10 cellular contexts compared by ENCODE assay signal in the genomic region with DNA sequence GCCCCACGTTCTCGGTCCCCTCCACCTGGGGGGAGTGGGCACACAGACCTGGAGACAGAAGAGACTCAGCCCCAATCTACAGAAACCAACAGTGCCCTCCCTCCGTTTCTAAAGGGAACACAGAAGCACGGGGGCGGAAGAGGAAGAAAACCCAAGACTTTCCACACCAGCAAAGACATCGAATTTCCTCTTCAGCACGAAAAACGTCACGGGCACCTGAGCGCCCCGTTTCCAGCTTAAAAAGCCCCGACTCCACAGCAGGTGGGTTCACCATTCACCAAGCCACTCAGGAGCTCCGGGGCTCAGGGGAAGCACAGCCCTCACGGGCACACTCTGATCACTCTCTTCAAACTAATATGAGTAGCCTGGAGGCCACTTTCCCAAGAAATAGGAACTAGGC. TPM values are rescaled to one million over a fixed set of nuclear protein-coding genes. Genes with fewer than 3 reads are reported as not detected.
DNase-seq lines count a peak whose midpoint lies in the region; FAIRE-seq and TF ChIP-seq lines count a peak whose summit lies in the region.
"Had no signal": no experiment of that assay in that cellular context is flagged by ENCODE, and none has a peak within 500 bp of the region (broad histone marks: within the 10 kb centered on the region; RNA-seq: fewer than 3 reads in every experiment).

No MANE protein-coding gene starts in this region.

- no peaks in the 10 kb centered on the region for H3K9me3 Mint-ChIP-seq in activated naive CD8-positive, alpha-beta T cell treated with anti-CD3 and anti-CD28 coated beads for 36 hours

- CTCF ChIA-PET in A673 (lab: Charles Lee): no interaction called here

- peaks cover 14% of the 10 kb centered on the region for H3K4me1 Mint-ChIP-seq in activated naive CD8-positive, alpha-beta T cell treated with anti-CD3 and anti-CD28 coated beads for 36 hours

- no peak for FAIRE-seq in D721Med (lab: Jason Lieb, UNC)
- FAIRE-seq: H1 had no signal

- intact Hi-C loops in A673 (cut with micrococcal nuclease; ENCODE audit: unreplicated experiment): no loop called here

- peak overlapping the region; percentile 86 for H3K27ac Mint-ChIP-seq in activated naive CD8-positive, alpha-beta T cell treated with anti-CD3 and anti-CD28 coated beads for 36 hours

- H3K27me3 Mint-ChIP-seq in activated naive CD8-positive, alpha-beta T cell treated with anti-CD3 and anti-CD28 coated beads for 36 hours: no peaks in the 10 kb centered on the region

- H3K9me3 ChIP-seq in A673 (ENCODE audit: low read depth, low read length, poor library complexity, severe bottlenecking) (no peaks in the 10 kb centered on the region), right atrium auricular region (no peaks in the 10 kb centered on the region)

- peaks cover 9% of the 10 kb centered on the region for H3K36me3 Mint-ChIP-seq in activated naive CD8-positive, alpha-beta T cell treated with anti-CD3 and anti-CD28 coated beads for 36 hours

- H3K36me3 ChIP-seq in A673 (ENCODE audit: insufficient read depth, low read length, poor library complexity, severe bottlenecking): no peaks in the 10 kb centered on the region
- peaks cover 24% of the 10 kb centered on the region for H3K36me3 ChIP-seq in right atrium auricular region

- TF ChIP-seq CTCF in A673 (conservative IDR thresholded peaks at IDR 0.05; ENCODE audit: low read depth, low read length): no peak
- TF ChIP-seq CTCF in D721Med (IDR thresholded peaks at IDR 0.05; ENCODE audit: insufficient read depth, missing control alignments): no peak
- no peak for TF ChIP-seq CTCF in right atrium auricular region (IDR thresholded peaks at IDR 0.05)

- H3K27me3 ChIP-seq in A673 (replicated peaks; ENCODE audit: insufficient read depth, low read depth, low read length, poor library complexity) (no peaks in the 10 kb centered on the region), right atrium auricular region (no peaks in the 10 kb centered on the region)

- POLR2A ChIA-PET in A673 (lab: Charles Lee; ENCODE audit: low non-redundant PET): interaction anchor here (0.6 kb wide), 1 partner anchor 150 kb away, joined by 3 read pairs; no protein-coding TSS in a partner anchor

- H3K27ac ChIP-seq in skin epidermis (peak overlapping the region in 13 of 21 experiments; percentile 12 to 82 (median 41)), A673 (ENCODE audit: low read depth, low read length, poor library complexity, severe bottlenecking) (no peak overlapping the region), right atrium auricular region (no peak overlapping the region)

- DNase-seq in activated T-cell treated with anti-CD3 and anti-CD28 coated beads for 1 hour (ENCODE audit: low read depth) (peak; percentile 32), MV-4-11 (lab: John Stamatoyannopoulos, UW) (peak; percentile 61), A673 (ENCODE audit: low spot score) (no peak), D721Med (ENCODE audit: insufficient read length, low spot score) (no peak), right atrium auricular region (ENCODE audit: low spot score) (no peak)
- no peak for DNase-seq in activated T-cell treated with anti-CD3 and anti-CD28 coated beads, Interleukin-2, amount 50 U/mL, for 48 hours
- DNase-seq in activated naive CD8-positive, alpha-beta T cell treated with anti-CD3 and anti-CD28 coated beads for 36 hours: peak; percentile 14
- DNase-seq: activated effector memory CD4-positive, alpha-beta T cell treated with Interleukin-2 at 50 U/mL for 16 hours had no signal

- BruUV-seq in A673 (replicated peaks; lab: Mats Ljungman, UMichigan): no TSS peak

- H3K4me3 ChIP-seq in skin epidermis (no peak overlapping the region), A673 (ENCODE audit: low read depth, low read length, poor library complexity, severe bottlenecking) (no peak overlapping the region), right atrium auricular region (no peak overlapping the region)

- peak overlapping the region; percentile 45 for H3K4me3 Mint-ChIP-seq in activated naive CD8-positive, alpha-beta T cell treated with anti-CD3 and anti-CD28 coated beads for 36 hours

- no peaks in the 10 kb centered on the region for H3K4me1 ChIP-seq in A673 (ENCODE audit: insufficient read depth, low read length, poor library complexity, severe bottlenecking)
- H3K4me1 ChIP-seq in right atrium auricular region: no peaks in the 10 kb centered on the region

RNA-seq across cellular contexts. Expression of gene NUDT1, which starts 19.6 kb away (rescaled TPM):
- total RNA-seq in activated naive CD8-positive, alpha-beta T cell treated with anti-CD3 and anti-CD28 coated beads for 36 hours: 10 to 100 TPM; 93.5 to 97.0 TPM
- 115 and 117 TPM in 2 replicates for total RNA-seq in A673 (2021)
- total RNA-seq in right atrium auricular region: 10 to 100 TPM; 12.2 to 14.2 TPM

RNA-seq across cellular contexts. Expression of gene MRM2, which starts 19.6 kb away (rescaled TPM):
- 10 to 100 TPM; 48.4 to 52.9 TPM for total RNA-seq in activated naive CD8-positive, alpha-beta T cell treated with anti-CD3 and anti-CD28 coated beads for 36 hours
- total RNA-seq in A673 (2021) (50.4 and 51.3 TPM in 2 replicates), right atrium auricular region (10 to 100 TPM; 13.2 to 13.7 TPM)

RNA-seq across cellular contexts. Expression of gene MAD1L1, which starts 28.9 kb away (rescaled TPM):
- 10 to 100 TPM; 36.5 to 37.8 TPM for total RNA-seq in activated naive CD8-positive, alpha-beta T cell treated with anti-CD3 and anti-CD28 coated beads for 36 hours
- total RNA-seq in A673 (2021): 46.7 and 54.3 TPM in 2 replicates
- 10 to 100 TPM; 13.3 to 31.9 TPM for total RNA-seq in right atrium auricular region

RNA-seq across cellular contexts. Expression of gene SNX8, which starts 52.6 kb away (rescaled TPM):
- total RNA-seq in activated naive CD8-positive, alpha-beta T cell treated with anti-CD3 and anti-CD28 coated beads for 36 hours: 10 to 100 TPM; 45.6 to 48.7 TPM
- 42.9 and 52.1 TPM in 2 replicates for total RNA-seq in A673 (2021)
- total RNA-seq in right atrium auricular region: 10 to 100 TPM; 20.0 to 23.0 TPM

Comparison
In these comparisons a context has a peak if more than half of its experiments do, and no peak if none do; other contexts are left out.
1. DNase-seq: peak in activated T-cell treated with anti-CD3 and anti-CD28 coated beads for 1 hour (single experiment), MV-4-11 (single experiment) and activated naive CD8-positive, alpha-beta T cell treated with anti-CD3 and anti-CD28 coated beads for 36 hours (single experiment); none in activated T-cell treated with anti-CD3 and anti-CD28 coated beads, Interleukin-2, amount 50 U/mL, for 48 hours (0 of 2), A673 (single experiment), D721Med (single experiment) and right atrium auricular region (single experiment).
2. H3K27ac ChIP-seq: peak in skin epidermis (13 of 21); none in A673 (single experiment) and right atrium auricular region (0 of 2).